In the genomic region with DNA sequence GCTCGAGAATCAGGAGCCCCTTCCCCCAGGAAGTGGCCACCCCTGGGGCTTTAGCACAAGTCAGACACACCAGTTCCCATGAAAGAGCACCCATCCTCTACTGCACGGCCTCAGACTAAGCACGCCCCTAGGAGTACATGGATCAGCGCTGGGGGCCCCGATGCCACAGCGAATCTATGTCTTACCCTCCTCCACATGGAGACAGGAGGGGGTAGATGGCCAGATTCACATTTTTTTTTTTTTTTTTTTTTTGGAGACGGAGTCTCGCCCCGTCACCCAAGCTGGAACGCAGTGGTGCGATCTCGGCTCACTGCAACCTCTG, we compare ENCODE assay signal across 1 cellular context.
TF ChIP-seq lines count a peak whose summit lies in the region.

No MANE protein-coding gene starts in this region.

TF ChIP-seq in HepG2, 621 proteins besides CTCF, POLR2A, EP300 and RAD21:
- no peak for TF ChIP-seq ZNF839 (CRISPR knock-in tag; IDR thresholded peaks at IDR 0.05; ENCODE audit: borderline replicate concordance)
- no peak for TF ChIP-seq SP5 (CRISPR knock-in tag; IDR thresholded peaks at IDR 0.05; ENCODE audit: borderline replicate concordance, low read depth)
- TF ChIP-seq ELF3 (CRISPR knock-in tag; IDR thresholded peaks at IDR 0.05) = no peak
- TF ChIP-seq, protein P1, sequence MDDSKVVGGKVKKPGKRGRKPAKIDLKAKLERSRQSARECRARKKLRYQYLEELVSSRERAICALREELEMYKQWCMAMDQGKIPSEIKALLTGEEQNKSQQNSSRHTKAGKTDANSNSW (CRISPR knock-in tag; IDR thresholded peaks at IDR 0.05; ENCODE audit: borderline replicate concordance) = no peak
- no peak for TF ChIP-seq ZNF232 (CRISPR knock-in tag; IDR thresholded peaks at IDR 0.05; ENCODE audit: borderline replicate concordance)
- TF ChIP-seq, protein P2, sequence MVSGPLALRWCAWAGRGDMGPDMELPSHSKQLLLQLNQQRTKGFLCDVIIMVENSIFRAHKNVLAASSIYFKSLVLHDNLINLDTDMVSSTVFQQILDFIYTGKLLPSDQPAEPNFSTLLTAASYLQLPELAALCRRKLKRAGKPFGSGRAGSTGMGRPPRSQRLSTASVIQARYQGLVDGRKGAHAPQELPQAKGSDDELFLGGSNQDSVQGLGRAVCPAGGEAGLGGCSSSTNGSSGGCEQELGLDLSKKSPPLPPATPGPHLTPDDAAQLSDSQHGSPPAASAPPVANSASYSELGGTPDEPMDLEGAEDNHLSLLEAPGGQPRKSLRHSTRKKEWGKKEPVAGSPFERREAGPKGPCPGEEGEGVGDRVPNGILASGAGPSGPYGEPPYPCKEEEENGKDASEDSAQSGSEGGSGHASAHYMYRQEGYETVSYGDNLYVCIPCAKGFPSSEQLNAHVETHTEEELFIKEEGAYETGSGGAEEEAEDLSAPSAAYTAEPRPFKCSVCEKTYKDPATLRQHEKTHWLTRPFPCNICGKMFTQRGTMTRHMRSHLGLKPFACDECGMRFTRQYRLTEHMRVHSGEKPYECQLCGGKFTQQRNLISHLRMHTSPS (CRISPR knock-in tag; IDR thresholded peaks at IDR 0.05; ENCODE audit: low read depth) = no peak
- no peak for TF ChIP-seq GATAD1 (CRISPR knock-in tag; IDR thresholded peaks at IDR 0.05)
- no peak for TF ChIP-seq SNAI1 (CRISPR knock-in tag; IDR thresholded peaks at IDR 0.05; ENCODE audit: borderline replicate concordance)
- no peak for TF ChIP-seq FOXP1 (IDR thresholded peaks at IDR 0.05)
- no peak for TF ChIP-seq FOXP1 (CRISPR knock-in tag; IDR thresholded peaks at IDR 0.05)
- no peak for TF ChIP-seq TCF7L2 (IDR thresholded peaks at IDR 0.05; ENCODE audit: low read depth, low read length)
- TF ChIP-seq ARNTL (CRISPR knock-in tag; IDR thresholded peaks at IDR 0.05) = no peak
- TF ChIP-seq SRSF9 (IDR thresholded peaks at IDR 0.05; ENCODE audit: borderline replicate concordance, insufficient read depth, low read depth, low read length, poor library complexity, severe bottlenecking) = no peak
- TF ChIP-seq, protein P3, sequence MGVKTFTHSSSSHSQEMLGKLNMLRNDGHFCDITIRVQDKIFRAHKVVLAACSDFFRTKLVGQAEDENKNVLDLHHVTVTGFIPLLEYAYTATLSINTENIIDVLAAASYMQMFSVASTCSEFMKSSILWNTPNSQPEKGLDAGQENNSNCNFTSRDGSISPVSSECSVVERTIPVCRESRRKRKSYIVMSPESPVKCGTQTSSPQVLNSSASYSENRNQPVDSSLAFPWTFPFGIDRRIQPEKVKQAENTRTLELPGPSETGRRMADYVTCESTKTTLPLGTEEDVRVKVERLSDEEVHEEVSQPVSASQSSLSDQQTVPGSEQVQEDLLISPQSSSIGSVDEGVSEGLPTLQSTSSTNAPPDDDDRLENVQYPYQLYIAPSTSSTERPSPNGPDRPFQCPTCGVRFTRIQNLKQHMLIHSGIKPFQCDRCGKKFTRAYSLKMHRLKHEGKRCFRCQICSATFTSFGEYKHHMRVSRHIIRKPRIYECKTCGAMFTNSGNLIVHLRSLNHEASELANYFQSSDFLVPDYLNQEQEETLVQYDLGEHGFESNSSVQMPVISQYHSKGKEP (CRISPR knock-in tag; IDR thresholded peaks at IDR 0.05) = no peak
- TF ChIP-seq ZNF335 (CRISPR knock-in tag; IDR thresholded peaks at IDR 0.05) = no peak
- TF ChIP-seq HDAC6 (IDR thresholded peaks at IDR 0.05; ENCODE audit: low read depth, low read length) = no peak
- TF ChIP-seq, protein P4, sequence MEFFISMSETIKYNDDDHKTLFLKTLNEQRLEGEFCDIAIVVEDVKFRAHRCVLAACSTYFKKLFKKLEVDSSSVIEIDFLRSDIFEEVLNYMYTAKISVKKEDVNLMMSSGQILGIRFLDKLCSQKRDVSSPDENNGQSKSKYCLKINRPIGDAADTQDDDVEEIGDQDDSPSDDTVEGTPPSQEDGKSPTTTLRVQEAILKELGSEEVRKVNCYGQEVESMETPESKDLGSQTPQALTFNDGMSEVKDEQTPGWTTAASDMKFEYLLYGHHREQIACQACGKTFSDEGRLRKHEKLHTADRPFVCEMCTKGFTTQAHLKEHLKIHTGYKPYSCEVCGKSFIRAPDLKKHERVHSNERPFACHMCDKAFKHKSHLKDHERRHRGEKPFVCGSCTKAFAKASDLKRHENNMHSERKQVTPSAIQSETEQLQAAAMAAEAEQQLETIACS (CRISPR knock-in tag; IDR thresholded peaks at IDR 0.05) = no peak
- TF ChIP-seq RBM22 (optimal IDR thresholded peaks at IDR 0.05; ENCODE audit: low read length) = no peak
- TF ChIP-seq ZNF660 (CRISPR knock-in tag; IDR thresholded peaks at IDR 0.05; ENCODE audit: borderline replicate concordance, low read depth) = no peak
- TF ChIP-seq ZKSCAN5 (CRISPR knock-in tag; IDR thresholded peaks at IDR 0.05) = no peak
TF ChIP-seq in HepG2: peak in this region for 0.
